2 cellular contexts compared by ENCODE assay signal in the genomic region with DNA sequence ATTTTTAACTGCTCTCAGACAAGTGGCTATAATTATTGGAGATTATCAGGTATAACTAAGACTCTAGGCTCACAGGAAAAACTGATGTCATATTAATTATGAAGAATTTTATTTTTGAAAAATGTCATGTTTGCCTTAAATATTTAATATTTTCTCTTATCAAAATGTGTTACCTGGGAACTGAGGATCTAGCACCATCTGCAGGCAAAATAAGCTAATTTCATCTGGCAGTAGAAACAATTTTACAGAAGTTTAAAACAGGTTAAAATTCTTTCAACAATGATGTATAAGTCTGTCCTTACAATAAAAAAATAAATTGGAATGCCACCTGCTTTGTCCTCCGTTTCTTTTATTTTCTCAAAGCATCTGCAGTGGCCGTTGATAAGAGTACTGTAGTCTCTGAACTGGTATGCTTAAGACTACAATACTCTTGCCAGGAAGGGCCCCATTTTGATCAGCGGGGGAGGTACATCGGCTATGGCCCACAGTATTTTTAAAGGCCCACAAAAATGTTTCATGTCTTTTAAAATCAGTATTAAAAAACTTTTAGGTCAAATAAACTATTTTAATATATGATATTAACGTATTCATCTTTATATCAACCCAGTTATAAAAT.
TF ChIP-seq lines count a peak whose summit lies in the region.

No MANE protein-coding gene starts in this region.

TF ChIP-seq in Ishikawa, 13 proteins besides CTCF, POLR2A, EP300 and RAD21 (continued from another document):
- no peak for TF ChIP-seq CREB1 (IDR thresholded peaks at IDR 0.05; ENCODE audit: low read depth)
TF ChIP-seq in Ishikawa: peak in this region for 0.

TF ChIP-seq in HepG2, 621 proteins besides CTCF, POLR2A, EP300 and RAD21 (continued from another document):
- TF ChIP-seq, protein P1, sequence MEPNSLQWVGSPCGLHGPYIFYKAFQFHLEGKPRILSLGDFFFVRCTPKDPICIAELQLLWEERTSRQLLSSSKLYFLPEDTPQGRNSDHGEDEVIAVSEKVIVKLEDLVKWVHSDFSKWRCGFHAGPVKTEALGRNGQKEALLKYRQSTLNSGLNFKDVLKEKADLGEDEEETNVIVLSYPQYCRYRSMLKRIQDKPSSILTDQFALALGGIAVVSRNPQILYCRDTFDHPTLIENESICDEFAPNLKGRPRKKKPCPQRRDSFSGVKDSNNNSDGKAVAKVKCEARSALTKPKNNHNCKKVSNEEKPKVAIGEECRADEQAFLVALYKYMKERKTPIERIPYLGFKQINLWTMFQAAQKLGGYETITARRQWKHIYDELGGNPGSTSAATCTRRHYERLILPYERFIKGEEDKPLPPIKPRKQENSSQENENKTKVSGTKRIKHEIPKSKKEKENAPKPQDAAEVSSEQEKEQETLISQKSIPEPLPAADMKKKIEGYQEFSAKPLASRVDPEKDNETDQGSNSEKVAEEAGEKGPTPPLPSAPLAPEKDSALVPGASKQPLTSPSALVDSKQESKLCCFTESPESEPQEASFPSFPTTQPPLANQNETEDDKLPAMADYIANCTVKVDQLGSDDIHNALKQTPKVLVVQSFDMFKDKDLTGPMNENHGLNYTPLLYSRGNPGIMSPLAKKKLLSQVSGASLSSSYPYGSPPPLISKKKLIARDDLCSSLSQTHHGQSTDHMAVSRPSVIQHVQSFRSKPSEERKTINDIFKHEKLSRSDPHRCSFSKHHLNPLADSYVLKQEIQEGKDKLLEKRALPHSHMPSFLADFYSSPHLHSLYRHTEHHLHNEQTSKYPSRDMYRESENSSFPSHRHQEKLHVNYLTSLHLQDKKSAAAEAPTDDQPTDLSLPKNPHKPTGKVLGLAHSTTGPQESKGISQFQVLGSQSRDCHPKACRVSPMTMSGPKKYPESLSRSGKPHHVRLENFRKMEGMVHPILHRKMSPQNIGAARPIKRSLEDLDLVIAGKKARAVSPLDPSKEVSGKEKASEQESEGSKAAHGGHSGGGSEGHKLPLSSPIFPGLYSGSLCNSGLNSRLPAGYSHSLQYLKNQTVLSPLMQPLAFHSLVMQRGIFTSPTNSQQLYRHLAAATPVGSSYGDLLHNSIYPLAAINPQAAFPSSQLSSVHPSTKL (CRISPR knock-in tag; IDR thresholded peaks at IDR 0.05): no peak
- TF ChIP-seq SRF (IDR thresholded peaks at IDR 0.05; ENCODE audit: low read depth, low read length) (no peak), GATAD2A (CRISPR knock-in tag; IDR thresholded peaks at IDR 0.05) (no peak)
TF ChIP-seq in HepG2: peak in this region for 3.
